In the genomic region with DNA sequence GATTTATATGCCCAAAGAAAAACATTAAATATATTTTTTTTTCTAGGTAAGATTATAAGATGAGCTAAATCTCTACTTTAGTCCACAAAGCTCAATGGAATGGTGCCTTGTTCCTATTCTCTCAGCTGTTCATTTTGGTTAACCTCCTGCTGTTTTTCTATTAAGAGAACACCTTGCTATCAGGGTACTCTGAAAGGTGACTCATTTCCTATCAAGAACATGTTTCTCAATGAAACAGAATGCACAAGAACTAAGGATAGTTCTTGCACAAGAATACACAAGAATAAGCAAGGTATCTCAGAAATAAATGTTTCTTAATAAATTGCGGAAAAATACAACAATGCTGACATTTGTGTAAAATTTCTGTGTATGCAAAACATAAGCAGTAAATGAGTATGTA, we compare ENCODE assay signal across 18 cellular contexts. TPM values are rescaled to one million over a fixed set of nuclear protein-coding genes. Genes with fewer than 3 reads are reported as not detected.
A peak's percentile ranks its signal among the peaks of the same experiment; 100 is the strongest.
DNase-seq lines count a peak whose midpoint lies in the region; ATAC-seq, FAIRE-seq and TF ChIP-seq lines count a peak whose summit lies in the region.
"Had no signal": no experiment of that assay in that cellular context is flagged by ENCODE, and none has a peak within 500 bp of the region (broad histone marks: within the 10 kb centered on the region; RNA-seq: fewer than 3 reads in every experiment).

No MANE protein-coding gene starts in this region.

- peak; percentile 40 for FAIRE-seq in GM12891 (lab: Jason Lieb, UNC)

- H3K4me3 Mint-ChIP-seq in central memory CD8-positive, alpha-beta T cell = no peak overlapping the region
- no peak overlapping the region for H3K4me3 Mint-ChIP-seq in stimulated activated naive B cell treated with anti-CD40 and anti-IgM and Interleukin-4, amounts not matched to agents 10 μg/mL and 1 μg/mL and 100 μg/mL, for 72 hours
- H3K4me3 Mint-ChIP-seq: activated naive CD4-positive, alpha-beta T cell treated with anti-CD3 and anti-CD28 coated beads, Interleukin-2, amount 10 ng/mL, durations not matched to agents 7 days and 5 days; CD4-positive, alpha-beta T cell; natural killer cell; type B pancreatic cell had no signal

- H3K9me3 ChIP-seq in mesodermal cell (ENCODE audit: control insufficient read depth, low read length) = no peaks in the 10 kb centered on the region
- H3K9me3 ChIP-seq: SJCRH30 had no signal

- ATAC-seq in central memory CD8-positive, alpha-beta T cell (replicated peaks; ENCODE audit: extremely low read depth, poor library complexity, severe bottlenecking) = no peak
- ATAC-seq in stimulated activated naive B cell treated with anti-CD40 and anti-IgM and Interleukin-4, amounts not matched to agents 10 μg/mL and 1 μg/mL and 100 μg/mL, for 72 hours (replicated peaks) = no peak
- ATAC-seq: natural killer cell had no signal

- peaks cover 28% of the 10 kb centered on the region for H3K36me3 Mint-ChIP-seq in central memory CD8-positive, alpha-beta T cell (ENCODE audit: insufficient read depth)
- H3K36me3 Mint-ChIP-seq in stimulated activated naive B cell treated with anti-CD40 and anti-IgM and Interleukin-4, amounts not matched to agents 10 μg/mL and 1 μg/mL and 100 μg/mL, for 72 hours = no peaks in the 10 kb centered on the region
- H3K36me3 Mint-ChIP-seq: natural killer cell, type B pancreatic cell had no signal

- TF ChIP-seq POLR2A in GM12891 (IDR thresholded peaks at IDR 0.05; ENCODE audit: low read depth, low read length) = no peak

- no peaks in the 10 kb centered on the region for H3K9me3 Mint-ChIP-seq in central memory CD8-positive, alpha-beta T cell
- no peaks in the 10 kb centered on the region for H3K9me3 Mint-ChIP-seq in stimulated activated naive B cell treated with anti-CD40 and anti-IgM and Interleukin-4, amounts not matched to agents 10 μg/mL and 1 μg/mL and 100 μg/mL, for 72 hours
- H3K9me3 Mint-ChIP-seq: activated naive CD4-positive, alpha-beta T cell treated with anti-CD3 and anti-CD28 coated beads, Interleukin-2, amount 10 ng/mL, durations not matched to agents 7 days and 5 days; CD4-positive, alpha-beta T cell; natural killer cell; type B pancreatic cell had no signal

- no peaks in the 10 kb centered on the region for H3K27me3 Mint-ChIP-seq in central memory CD8-positive, alpha-beta T cell
- H3K27me3 Mint-ChIP-seq in stimulated activated naive B cell treated with anti-CD40 and anti-IgM and Interleukin-4, amounts not matched to agents 10 μg/mL and 1 μg/mL and 100 μg/mL, for 72 hours = no peaks in the 10 kb centered on the region
- H3K27me3 Mint-ChIP-seq: activated naive CD4-positive, alpha-beta T cell treated with anti-CD3 and anti-CD28 coated beads, Interleukin-2, amount 10 ng/mL, durations not matched to agents 7 days and 5 days; CD4-positive, alpha-beta T cell; type B pancreatic cell had no signal

- H3K4me1 Mint-ChIP-seq in central memory CD8-positive, alpha-beta T cell = peaks cover 34% of the 10 kb centered on the region
- no peaks in the 10 kb centered on the region for H3K4me1 Mint-ChIP-seq in stimulated activated naive B cell treated with anti-CD40 and anti-IgM and Interleukin-4, amounts not matched to agents 10 μg/mL and 1 μg/mL and 100 μg/mL, for 72 hours
- H3K4me1 Mint-ChIP-seq: natural killer cell had no signal

- DNase-seq in GM12891 (ENCODE audit: insufficient read length, low spot score) = no peak
- peak; percentile 43 for DNase-seq in LHCN-M2 (ENCODE audit: low read depth)
- no peak for DNase-seq in central memory CD8-positive, alpha-beta T cell (ENCODE audit: low spot score in 2 of 2)
- no peak for DNase-seq in stimulated activated naive B cell treated with anti-CD40 and anti-IgM and Interleukin-4, amounts not matched to agents 10 μg/mL and 1 μg/mL and 100 μg/mL, for 72 hours
- DNase-seq in NCI-H1092 (lab: John Stamatoyannopoulos, UW) = no peak
- no peak for DNase-seq in DMS 273 treated with DMSO at 0.1 percent for 48 hours (lab: John Stamatoyannopoulos, UW)
- DNase-seq: activated CD8-positive, alpha-beta memory T cell treated with anti-CD3 and anti-CD28 coated beads for 24 hours; activated naive CD4-positive, alpha-beta T cell treated with anti-CD3 and anti-CD28 coated beads, Interleukin-2, amount 10 ng/mL, durations not matched to agents 7 days and 5 days; CD4-positive, alpha-beta T cell; GDM1; MV-4-11; natural killer cell; stimulated activated CD4-positive, alpha-beta T cell treated with anti-CD3 and anti-CD28 coated beads, Interleukin-1b, Interleukin-23, amount 100 ng/mL, for 48 hours; stimulated activated CD8-positive, alpha-beta memory T cell treated with anti-CD3 and anti-CD28 coated beads, Interleukin-4, amount 100 ng/mL, for 48 hours had no signal

- no CpG with 5 or more reads among the region's 1 CpG for WGBS in mesodermal cell (ENCODE audit: insufficient coverage in 2 of 2), 2 experiments

- H3K4me1 ChIP-seq in mesodermal cell (ENCODE audit: control insufficient read depth, insufficient read depth, low read length, poor library complexity, severe bottlenecking) = peaks cover 4% of the 10 kb centered on the region

- no peak overlapping the region for H3K4me3 ChIP-seq in mesodermal cell (ENCODE audit: extremely low read depth, insufficient read depth, low read length, poor library complexity, severe bottlenecking)
- H3K4me3 ChIP-seq: SJCRH30 had no signal

- H3K27ac ChIP-seq in mesodermal cell (ENCODE audit: low read depth, low read length, severe bottlenecking) = peak overlapping the region; percentile 30
- H3K27ac ChIP-seq: SJCRH30 had no signal

- H3K27ac Mint-ChIP-seq in central memory CD8-positive, alpha-beta T cell (ENCODE audit: low read depth) = peak overlapping the region; percentile 13
- no peak overlapping the region for H3K27ac Mint-ChIP-seq in stimulated activated naive B cell treated with anti-CD40 and anti-IgM and Interleukin-4, amounts not matched to agents 10 μg/mL and 1 μg/mL and 100 μg/mL, for 72 hours
- H3K27ac Mint-ChIP-seq: CD4-positive, alpha-beta T cell; natural killer cell; type B pancreatic cell had no signal

- no peaks in the 10 kb centered on the region for H3K36me3 ChIP-seq in mesodermal cell (ENCODE audit: control insufficient read depth, insufficient read depth, low read length)
- H3K36me3 ChIP-seq: SJCRH30 had no signal

TF ChIP-seq in GM12891, 5 proteins besides CTCF, POLR2A, EP300 and RAD21:
- TF ChIP-seq SPI1 (IDR thresholded peaks at IDR 0.05; ENCODE audit: low read depth, low read length) = no peak
- TF ChIP-seq TAF1 (IDR thresholded peaks at IDR 0.05; ENCODE audit: low read depth, low read length) = no peak
- no peak for TF ChIP-seq PAX5 (IDR thresholded peaks at IDR 0.05; ENCODE audit: insufficient read depth, low read length, severe bottlenecking)
- TF ChIP-seq POLR2AphosphoS5 (IDR thresholded peaks at IDR 0.05; ENCODE audit: low read depth, low read length) = no peak
- no peak for TF ChIP-seq POU2F2 (IDR thresholded peaks at IDR 0.05; ENCODE audit: low read depth, low read length)

RNA-seq across cellular contexts. Expression of a gene that starts 14.1 kb away (rescaled TPM):
- polyA plus RNA-seq in GM12891 (2012; ENCODE audit: low read depth, missing spikeins) = 2.2 TPM
- total RNA-seq in LHCN-M2 (2014; rRNA removed) = 0.06 and 0.40 TPM in 2 replicates
- not detected for polyA plus RNA-seq in LHCN-M2 (2012)
- polyA plus RNA-seq in mesodermal cell (2013, experiment 1 of 2) = 0.59 TPM
- polyA plus RNA-seq in mesodermal cell (2013, experiment 2 of 2) = 0.56 TPM
- total RNA-seq: epithelial cell of proximal tubule had no signal
